ENCODE assay signal across 32 cellular contexts in the genomic region with DNA sequence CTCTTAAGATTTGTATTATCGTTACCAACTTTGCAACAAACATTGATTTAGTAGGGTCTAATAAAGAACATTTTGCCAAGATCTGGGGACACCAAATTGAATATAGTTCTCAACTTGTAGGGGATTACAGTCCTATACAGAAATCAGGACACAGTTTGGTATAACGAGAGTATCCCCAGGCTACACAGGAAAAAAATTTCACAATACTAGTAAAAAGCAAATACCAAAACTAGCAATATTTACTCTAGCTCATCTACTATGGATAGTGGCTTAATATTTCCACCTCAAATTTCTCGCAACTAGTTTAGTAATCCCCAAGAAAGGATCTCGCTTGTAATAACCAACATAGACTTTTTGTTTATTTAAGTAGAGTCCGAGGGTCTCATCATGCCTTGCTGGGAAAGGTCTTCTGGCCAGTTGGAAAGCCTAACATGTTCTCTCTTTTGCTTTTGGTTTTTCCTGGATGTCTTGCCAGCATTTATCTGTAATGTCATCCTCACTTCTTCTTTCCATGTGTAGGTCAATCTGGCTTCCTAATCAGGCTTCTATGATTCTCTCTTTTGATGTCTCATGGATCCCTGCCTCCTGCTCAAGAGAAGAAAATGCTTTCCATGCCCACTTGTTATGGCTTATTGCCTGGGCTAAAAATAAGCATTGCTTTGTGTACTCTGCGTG.
"Had no signal": no experiment of that assay in that cellular context is flagged by ENCODE, and none has a peak within 500 bp of the region (broad histone marks: within the 10 kb centered on the region; RNA-seq: fewer than 3 reads in every experiment).

No MANE protein-coding gene starts in this region.

- H3K27ac ChIP-seq: ascending aorta, breast epithelium, cardiac muscle cell, colonic mucosa, epithelial cell of prostate had no signal

- H3K9me3 ChIP-seq: ascending aorta, breast epithelium, colonic mucosa had no signal

- H3K27me3 Mint-ChIP-seq: activated CD4-positive, alpha-beta memory T cell treated with anti-CD3 and anti-CD28 coated beads, Interleukin-2, amount 10 ng/mL, durations not matched to agents 7 days and 5 days; activated CD4-positive, alpha-beta T cell treated with anti-CD3 and anti-CD28 coated beads, Interleukin-2, amount 10 ng/mL, durations not matched to agents 7 days and 5 days; activated naive CD4-positive, alpha-beta T cell treated with anti-CD3 and anti-CD28 coated beads, Interleukin-2, amount 10 ng/mL, durations not matched to agents 7 days and 5 days; activated T-cell treated with anti-CD3 and anti-CD28 coated beads, Interleukin-2, amount 50 U/mL, for 24 hours; brain had no signal

- H3K4me1 Mint-ChIP-seq: activated CD4-positive, alpha-beta memory T cell treated with anti-CD3 and anti-CD28 coated beads, Interleukin-2, amount 10 ng/mL, durations not matched to agents 7 days and 5 days; activated CD4-positive, alpha-beta T cell treated with anti-CD3 and anti-CD28 coated beads, Interleukin-2, amount 10 ng/mL, durations not matched to agents 7 days and 5 days; activated naive CD4-positive, alpha-beta T cell treated with anti-CD3 and anti-CD28 coated beads, Interleukin-2, amount 10 ng/mL, durations not matched to agents 7 days and 5 days; activated naive CD8-positive, alpha-beta T cell treated with anti-CD3 and anti-CD28 coated beads, Interleukin-2, amount 10 ng/mL, durations not matched to agents 7 days and 5 days; T-cell had no signal

- ATAC-seq: activated naive CD4-positive, alpha-beta T cell treated with anti-CD3 and anti-CD28 coated beads, Interleukin-2, amount 50 U/mL, for 72 hours; activated T-cell treated with anti-CD3 and anti-CD28 coated beads, Interleukin-2, amount 50 U/mL, for 72 hours; T-cell had no signal

- H3K9me3 Mint-ChIP-seq: activated CD4-positive, alpha-beta memory T cell treated with anti-CD3 and anti-CD28 coated beads, Interleukin-2, amount 10 ng/mL, durations not matched to agents 7 days and 5 days; activated CD4-positive, alpha-beta T cell treated with anti-CD3 and anti-CD28 coated beads, Interleukin-2, amount 10 ng/mL, durations not matched to agents 7 days and 5 days; activated naive CD4-positive, alpha-beta T cell treated with anti-CD3 and anti-CD28 coated beads, Interleukin-2, amount 10 ng/mL, durations not matched to agents 7 days and 5 days; activated naive CD4-positive, alpha-beta T cell treated with anti-CD3 and anti-CD28 coated beads, Interleukin-2, amount 50 U/mL, for 72 hours; activated naive CD8-positive, alpha-beta T cell treated with anti-CD3 and anti-CD28 coated beads, Interleukin-2, amount 10 ng/mL, durations not matched to agents 7 days and 5 days; activated T-cell treated with anti-CD3 and anti-CD28 coated beads, Interleukin-2, amount 50 U/mL, for 24 hours; activated T-cell treated with anti-CD3 and anti-CD28 coated beads, Interleukin-2, amount 50 U/mL, for 72 hours; T-cell; T-helper 1 cell treated with Interleukin-12 subunit alpha and Interleukin-12 subunit beta and Interleukin-4 antibody, amounts not matched to agents 30 μg/mL and 1 μg/mL, for 36 hours had no signal

- H3K27ac Mint-ChIP-seq: activated CD4-positive, alpha-beta memory T cell treated with anti-CD3 and anti-CD28 coated beads, Interleukin-2, amount 10 ng/mL, durations not matched to agents 7 days and 5 days; activated CD4-positive, alpha-beta T cell treated with anti-CD3 and anti-CD28 coated beads, Interleukin-2, amount 10 ng/mL, durations not matched to agents 7 days and 5 days; activated naive CD4-positive, alpha-beta T cell treated with anti-CD3 and anti-CD28 coated beads, Interleukin-2, amount 10 ng/mL, durations not matched to agents 7 days and 5 days; activated naive CD4-positive, alpha-beta T cell treated with anti-CD3 and anti-CD28 coated beads, Interleukin-2, amount 50 U/mL, for 72 hours; activated naive CD8-positive, alpha-beta T cell treated with anti-CD3 and anti-CD28 coated beads, Interleukin-2, amount 10 ng/mL, durations not matched to agents 7 days and 5 days; activated T-cell treated with anti-CD3 and anti-CD28 coated beads, Interleukin-2, amount 50 U/mL, for 24 hours; activated T-cell treated with anti-CD3 and anti-CD28 coated beads, Interleukin-2, amount 50 U/mL, for 72 hours; brain; T-cell; T-helper 1 cell treated with Interleukin-12 subunit alpha and Interleukin-12 subunit beta and Interleukin-4 antibody, amounts not matched to agents 30 μg/mL and 1 μg/mL, for 36 hours had no signal

- H3K36me3 ChIP-seq: ascending aorta, breast epithelium, cardiac muscle cell, colonic mucosa had no signal

- H3K4me3 Mint-ChIP-seq: activated CD4-positive, alpha-beta memory T cell treated with anti-CD3 and anti-CD28 coated beads, Interleukin-2, amount 10 ng/mL, durations not matched to agents 7 days and 5 days; activated CD4-positive, alpha-beta T cell treated with anti-CD3 and anti-CD28 coated beads, Interleukin-2, amount 10 ng/mL, durations not matched to agents 7 days and 5 days; activated naive CD4-positive, alpha-beta T cell treated with anti-CD3 and anti-CD28 coated beads, Interleukin-2, amount 10 ng/mL, durations not matched to agents 7 days and 5 days; activated naive CD8-positive, alpha-beta T cell treated with anti-CD3 and anti-CD28 coated beads, Interleukin-2, amount 10 ng/mL, durations not matched to agents 7 days and 5 days; activated T-cell treated with anti-CD3 and anti-CD28 coated beads, Interleukin-2, amount 50 U/mL, for 24 hours; activated T-cell treated with anti-CD3 and anti-CD28 coated beads, Interleukin-2, amount 50 U/mL, for 72 hours; brain; T-cell; T-helper 1 cell treated with Interleukin-12 subunit alpha and Interleukin-12 subunit beta and Interleukin-4 antibody, amounts not matched to agents 30 μg/mL and 1 μg/mL, for 36 hours had no signal

- H3K27me3 ChIP-seq: ascending aorta, breast epithelium, cardiac muscle cell, colonic mucosa had no signal

- H3K4me3 ChIP-seq: ascending aorta, breast epithelium, cardiac muscle cell, colonic mucosa had no signal

- DNase-seq: activated CD4-positive, alpha-beta memory T cell treated with anti-CD3 and anti-CD28 coated beads, Interleukin-2, amount 10 ng/mL, durations not matched to agents 7 days and 5 days; activated CD4-positive, alpha-beta T cell treated with anti-CD3 and anti-CD28 coated beads for 4 hours; activated CD4-positive, alpha-beta T cell treated with anti-CD3 and anti-CD28 coated beads, Interleukin-2, amount 10 ng/mL, durations not matched to agents 7 days and 5 days; activated CD4-positive, alpha-beta T cell treated with anti-CD3 and anti-CD28 coated beads, Interleukin-2, amount 50 U/mL, for 4 hours; activated CD4-positive, CD25-positive, alpha-beta regulatory T cell; activated CD4-positive, CD25-positive, alpha-beta regulatory T cell treated with anti-CD3 and anti-CD28 coated beads, Interleukin-2, amount 50 U/mL, for 72 hours; activated CD8-positive, alpha-beta memory T cell treated with anti-CD3 and anti-CD28 coated beads, Interleukin-2, amount 50 U/mL, for 48 hours; activated gamma-delta T cell; activated naive CD4-positive, alpha-beta T cell; activated naive CD4-positive, alpha-beta T cell treated with anti-CD3 and anti-CD28 coated beads, Interleukin-2, amount 10 ng/mL, durations not matched to agents 7 days and 5 days; activated naive CD8-positive, alpha-beta T cell treated with anti-CD3 and anti-CD28 coated beads, Interleukin-2, amount 10 ng/mL, durations not matched to agents 7 days and 5 days; activated T-cell treated with anti-CD3 and anti-CD28 coated beads for 4 hours; activated T-cell treated with anti-CD3 and anti-CD28 coated beads, Interleukin-2, amount 50 U/mL, for 24 hours; activated T-cell treated with anti-CD3 and anti-CD28 coated beads, Interleukin-2, amount 50 U/mL, for 72 hours; central memory CD4-positive, alpha-beta T cell; cerebellar nuclear complex; colonic mucosa; effector CD8-positive, alpha-beta T cell; foreskin fibroblast; SW 1271; T-cell; T-helper 9 cell had no signal

- FAIRE-seq: endometrium, endothelial cell of umbilical vein, frontal cortex had no signal

- H3K36me3 Mint-ChIP-seq: activated naive CD4-positive, alpha-beta T cell treated with anti-CD3 and anti-CD28 coated beads, Interleukin-2, amount 10 ng/mL, durations not matched to agents 7 days and 5 days; activated naive CD4-positive, alpha-beta T cell treated with anti-CD3 and anti-CD28 coated beads, Interleukin-2, amount 50 U/mL, for 72 hours; activated naive CD8-positive, alpha-beta T cell treated with anti-CD3 and anti-CD28 coated beads, Interleukin-2, amount 10 ng/mL, durations not matched to agents 7 days and 5 days; brain; T-cell had no signal

- H3K4me1 ChIP-seq: ascending aorta, breast epithelium, colonic mucosa had no signal
